In genomic region chrX:28278236-28278635, GRCh38 we compare ENCODE assay signal across 26 cellular contexts.
DNase-seq lines count a peak whose midpoint lies in the region; ATAC-seq, FAIRE-seq and TF ChIP-seq lines count a peak whose summit lies in the region.
"Had no signal": no experiment of that assay in that cellular context is flagged by ENCODE, and none has a peak within 500 bp of the region (broad histone marks: within the 10 kb centered on the region; RNA-seq: fewer than 3 reads in every experiment).

No MANE protein-coding gene starts in this region.

- CTCF ChIA-PET in endothelial cell of umbilical vein (lab: Charles Lee), result interaction anchor here (0.6 kb wide), 1 partner anchor 150 kb away, joined by 3 read pairs; no protein-coding TSS in a partner anchor
- CTCF ChIA-PET in activated CD4-positive, alpha-beta T cell treated with anti-CD3 and anti-CD28 coated beads, Interleukin-2, amount 10 ng/mL, durations not matched to agents 7 days and 5 days (lab: Charles Lee), result no interaction called here

- no peak overlapping the region for H3K4me3 Mint-ChIP-seq in activated CD4-positive, alpha-beta T cell treated with anti-CD3 and anti-CD28 coated beads, Interleukin-2, amount 10 ng/mL, durations not matched to agents 7 days and 5 days
- H3K4me3 Mint-ChIP-seq: CD14-positive monocyte; CD4-positive, alpha-beta T cell; CD8-positive, alpha-beta memory T cell; H9 had no signal

- no peaks in the 10 kb centered on the region for H3K9me1 ChIP-seq in endothelial cell of umbilical vein (replicated peaks; ENCODE audit: control insufficient read depth, extremely low read depth, insufficient read depth, low read length)

- no peaks in the 10 kb centered on the region for H3K79me2 ChIP-seq in endothelial cell of umbilical vein (ENCODE audit: control insufficient read depth, insufficient read depth, low read length)

- H3K36me3 ChIP-seq in MG63, result no peaks in the 10 kb centered on the region
- H3K36me3 ChIP-seq in endothelial cell of umbilical vein (ENCODE audit: control insufficient read depth in 2 of 2, extremely low read depth in 1 of 2, insufficient read depth in 2 of 2, low read length in 2 of 2), result no peaks in the 10 kb centered on the region
- H3K36me3 ChIP-seq: BE2C; BLaER1 treated with 17β-estradiol and CSF1 and Interleukin-3, amounts not matched to agents 10 nM and 100 nM had no signal

- no peaks in the 10 kb centered on the region for H3K36me3 Mint-ChIP-seq in activated CD4-positive, alpha-beta T cell treated with anti-CD3 and anti-CD28 coated beads, Interleukin-2, amount 10 ng/mL, durations not matched to agents 7 days and 5 days (ENCODE audit: low read depth)
- H3K36me3 Mint-ChIP-seq: CD14-positive monocyte; CD8-positive, alpha-beta memory T cell had no signal

- peaks cover 3% of the 10 kb centered on the region for H3K9me3 Mint-ChIP-seq in activated CD4-positive, alpha-beta T cell treated with anti-CD3 and anti-CD28 coated beads, Interleukin-2, amount 10 ng/mL, durations not matched to agents 7 days and 5 days

- intact Hi-C loops in endothelial cell of umbilical vein (cut with micrococcal nuclease), result loop anchor here (10.0 kb wide), 1 partner anchor 217 kb away; no protein-coding TSS in a partner anchor

- dilution Hi-C loops in endothelial cell of umbilical vein (cut with MboI; ENCODE audit: extremely low pct_ligation_motif_present, low sequenced_read_pairs), result no loop called here

- H3K27me3 ChIP-seq in MG63 (no peaks in the 10 kb centered on the region), endothelial cell of umbilical vein (ENCODE audit: control insufficient read depth in 2 of 2, insufficient read depth in 2 of 2, low read length in 2 of 2) (no peaks in the 10 kb centered on the region)
- H3K27me3 ChIP-seq: BE2C had no signal

- H2AFZ ChIP-seq in endothelial cell of umbilical vein (ENCODE audit: low read depth, low read length), result no peak overlapping the region
- H2AFZ ChIP-seq: GM23248 had no signal

- H3K27ac ChIP-seq in endothelial cell of umbilical vein (ENCODE audit: insufficient read depth, low read depth, low read length), result no peak overlapping the region
- H3K27ac ChIP-seq: A549; BLaER1 treated with 17β-estradiol and CSF1 and Interleukin-3, amounts not matched to agents 10 nM and 100 nM; GM23248 had no signal

- ATAC-seq in HG03045 (IDR thresholded peaks at IDR 0.05; ENCODE audit: unreplicated experiment), result no peak
- ATAC-seq: A549, GM12878, HCT116 had no signal

- no peak overlapping the region for H3K4me2 ChIP-seq in endothelial cell of umbilical vein (ENCODE audit: insufficient read depth, low read length)
- H3K4me2 ChIP-seq: A549; BLaER1 treated with 17β-estradiol and CSF1 and Interleukin-3, amounts not matched to agents 10 nM and 100 nM had no signal

- FAIRE-seq in endothelial cell of umbilical vein (lab: Jason Lieb, UNC), result peak; percentile 84
- FAIRE-seq: D721Med, GM12878, GM19239 had no signal

- H3K27ac Mint-ChIP-seq in activated CD4-positive, alpha-beta T cell treated with anti-CD3 and anti-CD28 coated beads, Interleukin-2, amount 10 ng/mL, durations not matched to agents 7 days and 5 days, result no peak overlapping the region
- H3K27ac Mint-ChIP-seq: CD14-positive monocyte; CD4-positive, alpha-beta T cell; CD8-positive, alpha-beta memory T cell; H9 had no signal

- no peaks in the 10 kb centered on the region for H3K4me1 Mint-ChIP-seq in activated CD4-positive, alpha-beta T cell treated with anti-CD3 and anti-CD28 coated beads, Interleukin-2, amount 10 ng/mL, durations not matched to agents 7 days and 5 days
- H3K4me1 Mint-ChIP-seq: CD14-positive monocyte; CD8-positive, alpha-beta memory T cell had no signal

- TF ChIP-seq POLR2A in endothelial cell of umbilical vein (IDR thresholded peaks at IDR 0.05; ENCODE audit: low read depth, low read length), result no peak

- BruUV-seq in endothelial cell of umbilical vein (replicated peaks; lab: Mats Ljungman, UMichigan), result no TSS peak

- H3K4me1 ChIP-seq in endothelial cell of umbilical vein (ENCODE audit: control insufficient read depth, extremely low read depth, insufficient read depth, low read length), result peaks cover 4% of the 10 kb centered on the region
- H3K4me1 ChIP-seq: A549; BE2C; BLaER1 treated with 17β-estradiol and CSF1 and Interleukin-3, amounts not matched to agents 10 nM and 100 nM had no signal

- no peaks in the 10 kb centered on the region for H3K27me3 Mint-ChIP-seq in activated CD4-positive, alpha-beta T cell treated with anti-CD3 and anti-CD28 coated beads, Interleukin-2, amount 10 ng/mL, durations not matched to agents 7 days and 5 days
- H3K27me3 Mint-ChIP-seq: CD4-positive, alpha-beta T cell had no signal

- H3K4me3 ChIP-seq in MG63, result no peak overlapping the region
- no peak overlapping the region for H3K4me3 ChIP-seq in choroid plexus epithelial cell (ENCODE audit: low read depth, low read length)
- H3K4me3 ChIP-seq in endothelial cell of umbilical vein (replicated peaks in 1 of 3; ENCODE audit: insufficient read depth in 1 of 3, low read depth in 1 of 3, low read length in 3 of 3), result no peak overlapping the region
- H3K4me3 ChIP-seq: A549; BLaER1 treated with 17β-estradiol and CSF1 and Interleukin-3, amounts not matched to agents 10 nM and 100 nM; GM12878; GM23248 had no signal

- DNase-seq in MG63 (peak; percentile 44), choroid plexus epithelial cell (ENCODE audit: low read depth) (peak; percentile 2), endothelial cell of umbilical vein (ENCODE audit: low read depth, low spot score) (peak; percentile 88), kidney glomerular epithelial cell (lab: John Stamatoyannopoulos, UW) (no peak)
- DNase-seq in activated CD4-positive, alpha-beta T cell treated with anti-CD3 and anti-CD28 coated beads, Interleukin-2, amount 10 ng/mL, durations not matched to agents 7 days and 5 days, result no peak
- DNase-seq in activated effector memory CD4-positive, alpha-beta T cell treated with anti-CD3 and anti-CD28 coated beads, Interleukin-2, amount 50 U/mL, for 16 hours, result no peak
- DNase-seq: 8988T; ACHN; AML-193; BE2C; CD4-positive, alpha-beta T cell; CD8-positive, alpha-beta memory T cell; DMS 273 treated with DMSO at 0.1 percent for 48 hours; DMS79; EL; GDM1; GM23248; H9 had no signal

- no peak overlapping the region for H3K9ac ChIP-seq in endothelial cell of umbilical vein (replicated peaks; ENCODE audit: extremely low read depth, insufficient read depth, low read length)
- H3K9ac ChIP-seq: BLaER1 treated with 17β-estradiol and CSF1 and Interleukin-3, amounts not matched to agents 10 nM and 100 nM; GM23248 had no signal

- H3K9me3 ChIP-seq in MG63 (no peaks in the 10 kb centered on the region), endothelial cell of umbilical vein (replicated peaks; ENCODE audit: control insufficient read depth, insufficient read depth, low read length) (no peaks in the 10 kb centered on the region)
- H3K9me3 ChIP-seq: A549; BE2C; BLaER1 treated with 17β-estradiol and CSF1 and Interleukin-3, amounts not matched to agents 10 nM and 100 nM had no signal

- H4K20me1 ChIP-seq in endothelial cell of umbilical vein (replicated peaks; ENCODE audit: control insufficient read depth, extremely low read depth, insufficient read depth, low read length), result no peaks in the 10 kb centered on the region
- H4K20me1 ChIP-seq: BLaER1 treated with 17β-estradiol and CSF1 and Interleukin-3, amounts not matched to agents 10 nM and 100 nM had no signal

- TF ChIP-seq CTCF in choroid plexus epithelial cell (conservative IDR thresholded peaks at IDR 0.05; ENCODE audit: low read depth, low read length) (no peak), endothelial cell of umbilical vein (IDR thresholded peaks at IDR 0.05; ENCODE audit: extremely low read depth in 1 of 2, insufficient read depth in 1 of 2, low read depth in 1 of 2, low read length in 2 of 2) (no peak)

- POLR2A ChIA-PET in endothelial cell of umbilical vein (lab: Charles Lee), result no interaction called here
- POLR2A ChIA-PET in activated CD4-positive, alpha-beta T cell treated with anti-CD3 and anti-CD28 coated beads, Interleukin-2, amount 10 ng/mL, durations not matched to agents 7 days and 5 days (lab: Charles Lee), result no interaction called here

TF ChIP-seq in endothelial cell of umbilical vein, 7 proteins besides CTCF, POLR2A, EP300 and RAD21:
- TF ChIP-seq POLR2AphosphoS5 (IDR thresholded peaks at IDR 0.05; ENCODE audit: insufficient read depth, low read depth, low read length) (no peak), MYC (IDR thresholded peaks at IDR 0.05; ENCODE audit: low read depth, low read length) (no peak), JUN (IDR thresholded peaks at IDR 0.05; ENCODE audit: borderline replicate concordance, insufficient read depth, insufficient read length, low read depth) (no peak), MAX (IDR thresholded peaks at IDR 0.05; ENCODE audit: insufficient read depth, insufficient read length) (no peak), FOS (IDR thresholded peaks at IDR 0.05; ENCODE audit: borderline replicate concordance, insufficient read depth, low read length) (no peak), GATA2 (IDR thresholded peaks at IDR 0.05; ENCODE audit: insufficient read depth, insufficient read length, low read depth, low read length) (no peak), EZH2 (IDR thresholded peaks at IDR 0.05; ENCODE audit: borderline replicate concordance, low read depth, low read length, severe bottlenecking) (no peak)
TF ChIP-seq in endothelial cell of umbilical vein: peak in this region for 0.

Comparison
In these comparisons a context has a peak if more than half of its experiments do, and no peak if none do; other contexts are left out.
1. DNase-seq: peak in MG63 (single experiment), choroid plexus epithelial cell (single experiment) and endothelial cell of umbilical vein (single experiment); none in activated CD4-positive, alpha-beta T cell treated with anti-CD3 and anti-CD28 coated beads, Interleukin-2, amount 10 ng/mL, durations not matched to agents 7 days and 5 days (single experiment), activated effector memory CD4-positive, alpha-beta T cell treated with anti-CD3 and anti-CD28 coated beads, Interleukin-2, amount 50 U/mL, for 16 hours (single experiment) and kidney glomerular epithelial cell (single experiment).